19 cellular contexts compared by ENCODE assay signal in the genomic region with DNA sequence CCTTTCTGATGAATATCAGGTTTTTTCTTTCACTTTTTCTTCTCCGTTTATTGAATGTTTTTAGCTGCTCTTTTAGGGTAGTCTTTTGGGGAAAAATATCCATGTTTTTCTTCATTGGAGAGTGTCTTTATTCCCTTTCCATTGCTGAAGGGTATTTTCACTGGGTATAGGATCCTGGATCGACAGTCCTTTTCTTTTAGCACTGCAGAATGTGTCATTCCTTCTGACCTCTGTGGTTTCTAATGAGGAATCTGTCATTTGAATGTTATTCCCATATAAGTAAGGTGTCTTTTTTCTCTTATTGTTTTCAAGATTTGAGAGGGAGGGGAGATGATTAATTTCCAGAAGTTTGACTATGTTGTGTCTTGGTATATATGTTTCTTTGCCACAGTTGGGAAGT.
DNase-seq lines count a peak whose midpoint lies in the region; ATAC-seq and TF ChIP-seq lines count a peak whose summit lies in the region.
"Had no signal": no experiment of that assay in that cellular context is flagged by ENCODE, and none has a peak within 500 bp of the region (broad histone marks: within the 10 kb centered on the region; RNA-seq: fewer than 3 reads in every experiment).

No MANE protein-coding gene starts in this region.

- POLR2A ChIA-PET in HEK293T (lab: Yijun Ruan, JAX): no interaction called here

- 76 to 87% methylated on average over 2 of the region's 2 CpGs for WGBS in testis, 2 donors

- H3K27ac ChIP-seq in testis: no peak overlapping the region
- H3K27ac ChIP-seq: dorsolateral prefrontal cortex, hepatocyte, neural progenitor cell, thoracic aorta had no signal

- TF ChIP-seq POLR2A in testis (IDR thresholded peaks at IDR 0.05): no peak

- H3K4me3 ChIP-seq in testis: no peak overlapping the region
- H3K4me3 ChIP-seq: dorsolateral prefrontal cortex, hepatocyte, neural progenitor cell, thoracic aorta had no signal

- CTCF ChIA-PET in HEK293T (lab: Yijun Ruan, JAX): no interaction called here

- no peaks in the 10 kb centered on the region for H3K9me3 ChIP-seq in testis
- H3K9me3 ChIP-seq: thoracic aorta had no signal

- no peaks in the 10 kb centered on the region for H3K27me3 ChIP-seq in testis
- H3K27me3 ChIP-seq: dorsolateral prefrontal cortex, hepatocyte, neural progenitor cell had no signal

- TF ChIP-seq CTCF in testis (IDR thresholded peaks at IDR 0.05): no peak

- intact Hi-C loops in testis (cut with DNase I; ENCODE audit: low total_unique reads): no loop called here

- H3K4me1 ChIP-seq in testis: no peaks in the 10 kb centered on the region

- ATAC-seq in GM18498 (IDR thresholded peaks at IDR 0.05; ENCODE audit: unreplicated experiment): no peak

- H3K36me3 ChIP-seq in testis (ENCODE audit: low read depth, missing control alignments): no peaks in the 10 kb centered on the region
- H3K36me3 ChIP-seq: neural progenitor cell, thoracic aorta had no signal

- DNase-seq in EH (ENCODE audit: low read depth) (peak; percentile 34), HT1080 (ENCODE audit: low read depth) (peak; percentile 75), RPMI7951 (ENCODE audit: low read depth) (peak; percentile 46), kidney tubule cell (ENCODE audit: low spot score) (peak; percentile 42), HK-2 (ENCODE audit: unreplicated experiment) (no peak), HEK293T (ENCODE audit: extremely low spot score) (no peak), testis (no peak)
- DNase-seq: activated CD4-positive, CD25-positive, alpha-beta regulatory T cell treated with anti-CD3 and anti-CD28 coated beads, Interleukin-2, amount 50 U/mL, for 72 hours; activated naive CD4-positive, alpha-beta T cell treated with anti-CD3 and anti-CD28 coated beads, Interleukin-2, amount 10 ng/mL, durations not matched to agents 7 days and 5 days; activated T-cell treated with anti-CD3 and anti-CD28 coated beads, Interleukin-2, amount 50 U/mL, for 24 hours; central memory CD4-positive, alpha-beta T cell; dorsolateral prefrontal cortex; NCI-H2081 treated with DMSO at 0.1 percent for 48 hours; stimulated activated CD4-positive, alpha-beta T cell treated with anti-CD3 and anti-CD28 coated beads, Interleukin-2, amount 100 ng/mL, for 24 hours; stimulated activated naive CD4-positive, alpha-beta T cell had no signal

TF ChIP-seq in HEK293T, 16 proteins besides CTCF, POLR2A, EP300 and RAD21:
- no peak for TF ChIP-seq LEF1 (IDR thresholded peaks at IDR 0.05; ENCODE audit: borderline replicate concordance)
- no peak for TF ChIP-seq TARDBP (IDR thresholded peaks at IDR 0.05)
- no peak for TF ChIP-seq CTBP1 (IDR thresholded peaks at IDR 0.05; ENCODE audit: borderline replicate concordance)
- no peak for TF ChIP-seq ELF4 (IDR thresholded peaks at IDR 0.05)
- TF ChIP-seq ARNT (IDR thresholded peaks at IDR 0.05): no peak
- no peak for TF ChIP-seq FOXA1 (IDR thresholded peaks at IDR 0.05)
- TF ChIP-seq NFRKB (IDR thresholded peaks at IDR 0.05): no peak
- no peak for TF ChIP-seq L3MBTL2 (conservative IDR thresholded peaks at IDR 0.05)
- no peak for TF ChIP-seq FOXM1 (IDR thresholded peaks at IDR 0.05; ENCODE audit: borderline replicate concordance)
TF ChIP-seq in HEK293T: peak in this region for 0.

Comparison
In these comparisons a context has a peak if more than half of its experiments do, and no peak if none do; other contexts are left out.
1. DNase-seq: peak in EH (single experiment), HT1080 (single experiment), RPMI7951 (single experiment) and kidney tubule cell (single experiment); none in HK-2 (single experiment), HEK293T (single experiment) and testis (single experiment).